In genomic region chr10:22649390-22649841, GRCh38 we compare ENCODE assay signal across 12 cellular contexts.
DNase-seq lines count a peak whose midpoint lies in the region; ATAC-seq, FAIRE-seq and TF ChIP-seq lines count a peak whose summit lies in the region.
"Had no signal": no experiment of that assay in that cellular context is flagged by ENCODE, and none has a peak within 500 bp of the region (broad histone marks: within the 10 kb centered on the region; RNA-seq: fewer than 3 reads in every experiment).

No MANE protein-coding gene starts in this region.

- no peak for TF ChIP-seq CTCF in type B pancreatic cell (conservative IDR thresholded peaks at IDR 0.05)

- peaks cover 40% of the 10 kb centered on the region for H3K36me3 Mint-ChIP-seq in activated T-cell treated with anti-CD3 and anti-CD28 coated beads, Interleukin-2, amount 50 U/mL, for 24 hours (ENCODE audit: low read depth)
- H3K36me3 Mint-ChIP-seq in activated CD4-positive, alpha-beta memory T cell treated with anti-CD3 and anti-CD28 coated beads, Interleukin-2, amount 10 ng/mL, durations not matched to agents 7 days and 5 days (ENCODE audit: low read depth) = peaks cover 50% of the 10 kb centered on the region
- H3K36me3 Mint-ChIP-seq in memory B cell = peaks cover 6% of the 10 kb centered on the region
- H3K36me3 Mint-ChIP-seq in type B pancreatic cell = peaks cover 4% of the 10 kb centered on the region

- peak overlapping the region; percentile 73 for H3K4me3 Mint-ChIP-seq in activated T-cell treated with anti-CD3 and anti-CD28 coated beads, Interleukin-2, amount 50 U/mL, for 24 hours
- H3K4me3 Mint-ChIP-seq in activated CD4-positive, alpha-beta memory T cell treated with anti-CD3 and anti-CD28 coated beads, Interleukin-2, amount 10 ng/mL, durations not matched to agents 7 days and 5 days = peak overlapping the region; percentile 66
- peak overlapping the region; percentile 69 for H3K4me3 Mint-ChIP-seq in memory B cell
- peak overlapping the region; percentile 39 for H3K4me3 Mint-ChIP-seq in type B pancreatic cell

- H3K9me3 Mint-ChIP-seq in activated T-cell treated with anti-CD3 and anti-CD28 coated beads, Interleukin-2, amount 50 U/mL, for 24 hours = no peaks in the 10 kb centered on the region
- no peaks in the 10 kb centered on the region for H3K9me3 Mint-ChIP-seq in activated CD4-positive, alpha-beta memory T cell treated with anti-CD3 and anti-CD28 coated beads, Interleukin-2, amount 10 ng/mL, durations not matched to agents 7 days and 5 days
- no peaks in the 10 kb centered on the region for H3K9me3 Mint-ChIP-seq in memory B cell
- H3K9me3 Mint-ChIP-seq in type B pancreatic cell = peaks cover 6% of the 10 kb centered on the region

- H3K27ac Mint-ChIP-seq in activated T-cell treated with anti-CD3 and anti-CD28 coated beads, Interleukin-2, amount 50 U/mL, for 24 hours = peak overlapping the region; percentile 99
- peak overlapping the region; percentile 91 for H3K27ac Mint-ChIP-seq in activated CD4-positive, alpha-beta memory T cell treated with anti-CD3 and anti-CD28 coated beads, Interleukin-2, amount 10 ng/mL, durations not matched to agents 7 days and 5 days
- peak overlapping the region; percentile 66 for H3K27ac Mint-ChIP-seq in memory B cell
- H3K27ac Mint-ChIP-seq in type B pancreatic cell = peak overlapping the region; percentile 21

- intact Hi-C loops in cardiac septum (cut with DNase I) = no loop called here

- POLR2A ChIA-PET in activated CD4-positive, alpha-beta memory T cell treated with anti-CD3 and anti-CD28 coated beads, Interleukin-2, amount 10 ng/mL, durations not matched to agents 7 days and 5 days (lab: Charles Lee) = interaction anchor here (0.6 to 7.6 kb wide), 16 partner anchors 8 to 66 kb away, joined by 3 to 95 read pairs (median 6); partner anchors contain the start of gene PIP4K2A

- DNase-seq in activated T-cell treated with anti-CD3 and anti-CD28 coated beads, Interleukin-2, amount 50 U/mL, for 24 hours = peak; percentile 62
- DNase-seq in activated T-cell treated with anti-CD3 and anti-CD28 coated beads, Interleukin-2, amount 50 U/mL, for 1 hour = no peak
- peak; percentile 42 for DNase-seq in activated CD4-positive, alpha-beta memory T cell treated with anti-CD3 and anti-CD28 coated beads, Interleukin-2, amount 10 ng/mL, durations not matched to agents 7 days and 5 days
- DNase-seq in memory B cell (ENCODE audit: low spot score in 2 of 2) (no peak), type B pancreatic cell (ENCODE audit: extremely low spot score, unreplicated experiment) (no peak), cardiac septum (ENCODE audit: low spot score) (no peak), HTR-8/SVneo (ENCODE audit: insufficient read length, low spot score) (no peak)
- DNase-seq: glutamatergic neuron, NCI-H1694 treated with DMSO at 0.1 percent for 48 hours, upper lobe of left lung had no signal

- no peaks in the 10 kb centered on the region for H3K27me3 Mint-ChIP-seq in activated T-cell treated with anti-CD3 and anti-CD28 coated beads, Interleukin-2, amount 50 U/mL, for 24 hours
- H3K27me3 Mint-ChIP-seq in activated CD4-positive, alpha-beta memory T cell treated with anti-CD3 and anti-CD28 coated beads, Interleukin-2, amount 10 ng/mL, durations not matched to agents 7 days and 5 days = no peaks in the 10 kb centered on the region
- H3K27me3 Mint-ChIP-seq in memory B cell = no peaks in the 10 kb centered on the region
- no peaks in the 10 kb centered on the region for H3K27me3 Mint-ChIP-seq in type B pancreatic cell

- peak; percentile 25 for ATAC-seq in memory B cell (ENCODE audit: low read depth)
- no peak for ATAC-seq in HG03521 (IDR thresholded peaks at IDR 0.05; ENCODE audit: unreplicated experiment)
- ATAC-seq: Panc1 had no signal

- FAIRE-seq in HTR-8/SVneo (lab: Jason Lieb, UNC) = no peak

- H3K4me1 Mint-ChIP-seq in activated T-cell treated with anti-CD3 and anti-CD28 coated beads, Interleukin-2, amount 50 U/mL, for 24 hours (ENCODE audit: low read depth) = peaks cover 93% of the 10 kb centered on the region
- peaks cover 91% of the 10 kb centered on the region for H3K4me1 Mint-ChIP-seq in activated CD4-positive, alpha-beta memory T cell treated with anti-CD3 and anti-CD28 coated beads, Interleukin-2, amount 10 ng/mL, durations not matched to agents 7 days and 5 days
- H3K4me1 Mint-ChIP-seq in memory B cell = peaks cover 67% of the 10 kb centered on the region
- H3K4me1 Mint-ChIP-seq in type B pancreatic cell (ENCODE audit: unreplicated experiment) = peaks cover 42% of the 10 kb centered on the region

- CTCF ChIA-PET in activated CD4-positive, alpha-beta memory T cell treated with anti-CD3 and anti-CD28 coated beads, Interleukin-2, amount 10 ng/mL, durations not matched to agents 7 days and 5 days (lab: Charles Lee) = interaction anchor here (0.9 to 2.6 kb wide), 6 partner anchors 9 to 49 kb away, joined by 3 to 7 read pairs (median 4); no protein-coding TSS in a partner anchor

Comparison
In these comparisons a context has a peak if more than half of its experiments do, and no peak if none do; other contexts are left out.
1. DNase-seq: peak in activated T-cell treated with anti-CD3 and anti-CD28 coated beads, Interleukin-2, amount 50 U/mL, for 24 hours (single experiment) and activated CD4-positive, alpha-beta memory T cell treated with anti-CD3 and anti-CD28 coated beads, Interleukin-2, amount 10 ng/mL, durations not matched to agents 7 days and 5 days (single experiment); none in activated T-cell treated with anti-CD3 and anti-CD28 coated beads, Interleukin-2, amount 50 U/mL, for 1 hour (single experiment), memory B cell (0 of 2), type B pancreatic cell (single experiment), cardiac septum (single experiment) and HTR-8/SVneo (single experiment).
2. H3K27ac Mint-ChIP-seq: peak in every context shown above with its lines; median percentile 99 in activated T-cell treated with anti-CD3 and anti-CD28 coated beads, Interleukin-2, amount 50 U/mL, for 24 hours; 91 in activated CD4-positive, alpha-beta memory T cell treated with anti-CD3 and anti-CD28 coated beads, Interleukin-2, amount 10 ng/mL, durations not matched to agents 7 days and 5 days; 66 in memory B cell; 21 in type B pancreatic cell.
3. Peak in every context shown above with its lines, with median percentiles within 50 percentile points of each other: H3K4me3 Mint-ChIP-seq.